In the genomic region with DNA sequence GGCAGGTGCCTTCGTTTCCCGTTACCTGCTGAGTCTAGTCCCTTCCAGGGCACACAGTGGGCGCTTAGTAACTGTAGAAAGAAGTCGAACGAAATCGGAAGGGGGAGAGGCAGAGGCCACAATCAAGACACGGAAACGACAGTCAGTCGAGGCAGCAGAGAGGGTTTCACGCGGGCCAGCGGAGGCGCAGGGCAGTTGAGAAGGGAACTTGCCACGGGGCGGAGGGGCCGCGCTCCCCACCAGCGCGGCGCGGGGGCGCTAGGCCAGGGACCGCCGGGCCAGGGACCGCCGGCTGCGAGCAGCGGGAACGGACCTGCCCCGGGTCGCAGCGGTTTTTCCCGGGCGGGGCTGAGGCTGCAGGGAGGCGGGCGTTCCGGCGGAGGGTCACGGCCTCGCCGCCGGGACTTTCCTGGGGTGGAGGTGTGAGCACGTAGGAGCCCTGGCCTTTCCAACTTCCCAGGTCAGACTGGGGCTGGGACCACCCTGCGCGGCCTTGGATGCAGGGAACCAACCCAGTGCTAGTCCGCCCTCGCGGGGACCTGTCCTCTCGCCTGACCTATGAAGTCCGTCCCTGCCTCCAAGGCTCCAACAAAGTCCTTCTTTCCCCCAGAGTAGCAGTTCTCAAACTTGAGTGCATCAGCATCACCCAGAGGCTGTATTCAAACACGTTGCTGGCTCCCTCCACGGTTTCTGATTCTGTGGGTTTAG, we compare ENCODE assay signal across 8 cellular contexts.
DNase-seq lines count a peak whose midpoint lies in the region; ATAC-seq, FAIRE-seq and TF ChIP-seq lines count a peak whose summit lies in the region.

No MANE protein-coding gene starts in this region.

- WGBS in adrenal gland, 4 donors: 1 to 4% (median 2%) methylated on average over 15 to 52 of the region's 52 CpGs

- H3K4me2 ChIP-seq in skeletal muscle satellite cell (ENCODE audit: low read length): peak overlapping the region; percentile 86

- H3K36me3 ChIP-seq in SJSA1 (no peaks in the 10 kb centered on the region), adrenal gland (replicated peaks in 1 of 2) (no peaks in the 10 kb centered on the region), skeletal muscle satellite cell (ENCODE audit: insufficient read depth, low read length) (no peaks in the 10 kb centered on the region)

- peak; percentile 55 for DNase-seq in GM12892 (ENCODE audit: insufficient read length)
- peak; percentile 80 to 81 for DNase-seq in SJSA1 (ENCODE audit: low read depth in 1 of 2, low spot score in 2 of 2)
- peak; percentile 51 to 78 (median 64) for DNase-seq in adrenal gland
- DNase-seq in GF-D8 (lab: John Stamatoyannopoulos, UW): no peak
- no peak for DNase-seq in OCI-M1 (lab: John Stamatoyannopoulos, UW)

- ATAC-seq in HG02623 (IDR thresholded peaks at IDR 0.05; ENCODE audit: unreplicated experiment): peak; percentile 50

- no peaks in the 10 kb centered on the region for H3K9me3 ChIP-seq in SJSA1 (replicated peaks)
- no peaks in the 10 kb centered on the region for H3K9me3 ChIP-seq in adrenal gland (replicated peaks in 1 of 3)
- no peaks in the 10 kb centered on the region for H3K9me3 ChIP-seq in skeletal muscle satellite cell (replicated peaks; ENCODE audit: low read length)

- H3K27me3 ChIP-seq in SJSA1 (replicated peaks) (no peaks in the 10 kb centered on the region), adrenal gland (no peaks in the 10 kb centered on the region), skeletal muscle satellite cell (ENCODE audit: control insufficient read depth, insufficient read depth, low read length) (no peaks in the 10 kb centered on the region)

- peak overlapping the region; percentile 71 for H3K9ac ChIP-seq in skeletal muscle satellite cell (ENCODE audit: low read depth, low read length)

- H3K4me3 ChIP-seq in SJSA1 (peak overlapping the region; percentile 45), adrenal gland (peak overlapping the region; percentile 15 to 80 (median 56)), iPS-11a (ENCODE audit: low read depth, low read length) (peak overlapping the region; percentile 20), skeletal muscle satellite cell (ENCODE audit: low read length) (peak overlapping the region; percentile 68)

- intact Hi-C loops in adrenal gland (cut with DNase I): no loop called here

- H3K27ac ChIP-seq in SJSA1 (peak overlapping the region; percentile 76), adrenal gland (peak overlapping the region in 4 of 5 donors; percentile 29 to 90 (median 73))

- peaks cover 63% of the 10 kb centered on the region for H3K4me1 ChIP-seq in SJSA1 (replicated peaks)
- peaks cover 13 to 48% of the 10 kb centered on the region in 2 donors for H3K4me1 ChIP-seq in adrenal gland (replicated peaks in 1 of 2)
- H3K4me1 ChIP-seq in skeletal muscle satellite cell (ENCODE audit: control insufficient read depth, insufficient read depth, low read length): peaks cover 58% of the 10 kb centered on the region

- FAIRE-seq in GM12892 (lab: Jason Lieb, UNC): peak; percentile 57

- TF ChIP-seq CTCF in adrenal gland (IDR thresholded peaks at IDR 0.05): peak in 1 of 6 experiments; percentile 14

- TF ChIP-seq POLR2A in GM12892 (IDR thresholded peaks at IDR 0.05; ENCODE audit: low read depth, low read length) (peak; percentile 48; the same call in 1 of the 2 replicates), adrenal gland (IDR thresholded peaks at IDR 0.05) (peak; percentile 39 to 44)

Comparison
In these comparisons a context has a peak if more than half of its experiments do, and no peak if none do; other contexts are left out.
1. DNase-seq: peak in GM12892 (single experiment), SJSA1 (2 of 2) and adrenal gland (7 of 7); none in GF-D8 (single experiment) and OCI-M1 (single experiment).
2. Peak in every context shown above with its lines, with median percentiles within 50 percentile points of each other: H3K4me3 ChIP-seq.